8 cellular contexts compared by ENCODE assay signal in the genomic region with DNA sequence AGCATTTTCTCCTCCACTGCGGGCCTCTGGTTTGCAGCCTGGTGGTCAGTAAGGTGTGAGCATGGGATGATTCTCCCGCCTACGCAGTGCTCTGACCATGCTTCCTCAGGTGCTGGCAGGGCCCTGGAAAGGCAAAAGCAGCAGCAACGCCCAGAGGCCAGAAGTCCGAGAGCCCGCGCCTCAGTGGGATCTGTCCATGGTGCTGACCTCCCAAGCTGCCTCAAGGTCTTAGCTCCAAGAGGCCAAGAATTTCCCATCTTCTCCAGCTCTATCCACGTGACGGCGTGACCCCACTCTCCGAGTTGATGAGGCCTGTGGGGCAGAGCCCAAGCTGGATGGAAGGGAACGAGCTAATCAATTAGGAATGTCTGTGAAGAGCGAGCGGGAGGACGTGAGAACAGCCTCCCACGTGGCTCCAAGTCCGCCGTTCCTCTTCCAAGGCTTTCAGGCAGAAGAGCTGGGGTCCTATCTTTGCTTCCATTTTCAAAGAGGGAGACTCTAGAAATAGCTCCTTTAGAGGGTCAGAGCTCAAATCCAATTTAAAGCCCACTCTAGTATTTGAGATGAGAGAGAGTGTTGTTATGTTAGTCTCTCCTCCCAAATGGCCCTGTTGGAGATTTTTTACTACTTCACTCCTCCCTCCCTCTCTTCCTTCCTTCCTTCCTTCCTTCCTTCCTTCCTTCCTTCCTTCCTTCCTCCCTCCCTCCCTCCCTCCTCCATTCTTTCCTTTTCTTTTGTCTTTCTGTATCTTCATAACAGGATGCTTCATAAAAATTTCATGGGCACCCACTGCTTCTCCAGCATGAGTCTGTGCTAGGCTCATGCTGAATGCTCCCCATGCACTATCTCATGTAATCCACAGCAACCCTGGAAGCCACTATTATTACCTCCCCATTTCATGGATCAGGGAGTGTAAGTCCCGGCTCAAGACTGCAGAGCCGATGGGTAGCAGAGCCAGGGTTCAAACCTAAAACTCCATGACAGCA.
DNase-seq lines count a peak whose midpoint lies in the region; ATAC-seq and TF ChIP-seq lines count a peak whose summit lies in the region.

No MANE protein-coding gene starts in this region.

- no peak overlapping the region for H3K4me2 ChIP-seq in neuronal stem cell (ENCODE audit: insufficient read depth, low read length, poor library complexity, severe bottlenecking)

- H3K4ac ChIP-seq in neuronal stem cell (ENCODE audit: low read length), result no peak overlapping the region

- H2AK5ac ChIP-seq in neuronal stem cell (ENCODE audit: low read depth, low read length), result no peak overlapping the region

- H2BK120ac ChIP-seq in neuronal stem cell (ENCODE audit: low read depth, low read length), result no peak overlapping the region

- no peak overlapping the region for H2BK15ac ChIP-seq in neuronal stem cell (ENCODE audit: low read length)

- H3K4me1 ChIP-seq in endodermal cell (ENCODE audit: control insufficient read depth, insufficient read depth, low read length), result no peaks in the 10 kb centered on the region
- peaks cover 0 to 15% of the 10 kb centered on the region in 2 donors for H3K4me1 ChIP-seq in neuronal stem cell (ENCODE audit: control insufficient read depth in 2 of 2, insufficient read depth in 1 of 2, low read depth in 1 of 2, low read length in 2 of 2)

- no peak overlapping the region for H3K9ac ChIP-seq in endodermal cell (ENCODE audit: extremely low read depth, low read length, poor library complexity, severe bottlenecking)
- H3K9ac ChIP-seq in neuronal stem cell (ENCODE audit: low read depth, low read length, poor library complexity), result no peak overlapping the region

- no peak overlapping the region for H2BK12ac ChIP-seq in neuronal stem cell (ENCODE audit: low read length)

- no peak overlapping the region for H3K14ac ChIP-seq in neuronal stem cell (ENCODE audit: low read length)

- no peak overlapping the region for H4K8ac ChIP-seq in neuronal stem cell (ENCODE audit: low read depth, low read length)

- H3K36me3 Mint-ChIP-seq in endodermal cell (ENCODE audit: low read depth), result no peaks in the 10 kb centered on the region

- H2BK5ac ChIP-seq in neuronal stem cell (ENCODE audit: low read length), result no peak overlapping the region

- no peak overlapping the region for H4K91ac ChIP-seq in neuronal stem cell (ENCODE audit: low read depth, low read length, poor library complexity)

- H3K4me3 Mint-ChIP-seq in endodermal cell, result no peak overlapping the region

- DNase-seq in GM12865 (ENCODE audit: low read depth) (peak; percentile 34), MG63 (peak; percentile 59), endodermal cell (peak; percentile 96), neuronal stem cell (ENCODE audit: low spot score) (peak; percentile 90), cerebellum (ENCODE audit: low spot score) (no peak)

- H3K27me3 ChIP-seq in MG63 (peaks cover 13% of the 10 kb centered on the region), endodermal cell (ENCODE audit: control insufficient read depth, insufficient read depth, low read length, poor library complexity, severe bottlenecking) (peaks cover 9% of the 10 kb centered on the region), neuronal stem cell (ENCODE audit: control insufficient read depth in 3 of 3, insufficient read depth in 3 of 3, low read depth in 1 of 3, low read length in 3 of 3) (no peaks in the 10 kb centered on the region)

- no peaks in the 10 kb centered on the region for H3K79me1 ChIP-seq in neuronal stem cell (ENCODE audit: low read depth, low read length)

- peaks cover 12% of the 10 kb centered on the region for H3K27me3 Mint-ChIP-seq in endodermal cell (ENCODE audit: insufficient read depth)

- WGBS in endodermal cell (ENCODE audit: insufficient coverage in 1 of 2, insufficient read length in 1 of 2), 2 experiments, result 38 to 43% methylated on average over 10 to 20 of the region's 20 CpGs
- no CpG with 5 or more reads among the region's 20 CpGs for WGBS in neuronal stem cell (ENCODE audit: extremely low coverage in 2 of 2, insufficient read length in 2 of 2, insufficient replicate concordance in 1 of 2), 2 donors

- ATAC-seq in HG03045 (IDR thresholded peaks at IDR 0.05; ENCODE audit: unreplicated experiment) (no peak), HG02870 (IDR thresholded peaks at IDR 0.05; ENCODE audit: unreplicated experiment) (no peak), GM21528 (IDR thresholded peaks at IDR 0.05; ENCODE audit: low FRiP score, unreplicated experiment) (no peak)

- H3K9me3 Mint-ChIP-seq in endodermal cell, result peaks cover under 1% of the 10 kb centered on the region

- no peaks in the 10 kb centered on the region for H3K9me3 ChIP-seq in MG63
- no peaks in the 10 kb centered on the region for H3K9me3 ChIP-seq in endodermal cell (ENCODE audit: control insufficient read depth, low read length)
- no peaks in the 10 kb centered on the region for H3K9me3 ChIP-seq in neuronal stem cell (replicated peaks in 1 of 2; ENCODE audit: control insufficient read depth in 2 of 2, insufficient read depth in 1 of 2, low read depth in 1 of 2, low read length in 2 of 2)

- no peak for TF ChIP-seq CTCF in GM12865 (IDR thresholded peaks at IDR 0.05; ENCODE audit: insufficient read depth, low read depth, low read length, missing control alignments)
- TF ChIP-seq CTCF in endodermal cell (conservative IDR thresholded peaks at IDR 0.05), result peak; percentile 47

- no peak overlapping the region for H3K27ac Mint-ChIP-seq in endodermal cell

- H3K36me3 ChIP-seq in MG63 (no peaks in the 10 kb centered on the region), endodermal cell (ENCODE audit: control insufficient read depth, insufficient read depth, low read length) (no peaks in the 10 kb centered on the region), neuronal stem cell (replicated peaks in 1 of 2; ENCODE audit: control insufficient read depth in 2 of 2, insufficient read depth in 2 of 2, low read length in 2 of 2) (no peaks in the 10 kb centered on the region)

- H3K23ac ChIP-seq in neuronal stem cell (ENCODE audit: low read depth, low read length, poor library complexity), result no peak overlapping the region

- H3K4me1 Mint-ChIP-seq in endodermal cell, result no peaks in the 10 kb centered on the region

- H3K4me3 ChIP-seq in GM12865 (ENCODE audit: low read depth, low read length) (no peak overlapping the region), MG63 (no peak overlapping the region), endodermal cell (ENCODE audit: low read length) (no peak overlapping the region), neuronal stem cell (ENCODE audit: low read length in 2 of 2) (no peak overlapping the region)

- no peak overlapping the region for H3K18ac ChIP-seq in neuronal stem cell (ENCODE audit: low read length)

- no peak overlapping the region for H3K27ac ChIP-seq in endodermal cell (ENCODE audit: low read depth, low read length)
- H3K27ac ChIP-seq in neuronal stem cell (replicated peaks; ENCODE audit: low read length), result no peak overlapping the region

- no peak overlapping the region for H2AFZ ChIP-seq in neuronal stem cell (ENCODE audit: low read length)
